Comparison of ENCODE assay signal across 16 cellular contexts in genomic region chr3:170149016-170149415, GRCh38.
"Had no signal": no experiment of that assay in that cellular context is flagged by ENCODE, and none has a peak within 500 bp of the region (broad histone marks: within the 10 kb centered on the region; RNA-seq: fewer than 3 reads in every experiment).

No MANE protein-coding gene starts in this region.

- H3K27me3 Mint-ChIP-seq: activated CD4-positive, alpha-beta memory T cell treated with anti-CD3 and anti-CD28 coated beads for 36 hours; activated naive CD8-positive, alpha-beta T cell treated with anti-CD3 and anti-CD28 coated beads, Interleukin-2, amount 10 ng/mL, durations not matched to agents 7 days and 5 days had no signal

- H3K27ac Mint-ChIP-seq: activated CD4-positive, alpha-beta memory T cell treated with anti-CD3 and anti-CD28 coated beads for 36 hours; activated naive CD4-positive, alpha-beta T cell treated with anti-CD3 and anti-CD28 coated beads for 36 hours; activated naive CD8-positive, alpha-beta T cell treated with anti-CD3 and anti-CD28 coated beads, Interleukin-2, amount 10 ng/mL, durations not matched to agents 7 days and 5 days; natural killer cell had no signal

- H3K36me3 Mint-ChIP-seq: natural killer cell had no signal

- DNase-seq: activated CD4-positive, alpha-beta memory T cell treated with anti-CD3 and anti-CD28 coated beads for 36 hours; activated CD4-positive, alpha-beta T cell treated with anti-CD3 and anti-CD28 coated beads for 48 hours; activated effector memory CD4-positive, alpha-beta T cell treated with Interleukin-2 at 50 U/mL for 16 hours; activated naive CD4-positive, alpha-beta T cell treated with anti-CD3 and anti-CD28 coated beads for 36 hours; activated naive CD8-positive, alpha-beta T cell treated with anti-CD3 and anti-CD28 coated beads, Interleukin-2, amount 10 ng/mL, durations not matched to agents 7 days and 5 days; activated T-cell treated with anti-CD3 and anti-CD28 coated beads, Interleukin-2, amount 50 U/mL, for 48 hours; amniotic stem cell; cerebellar nuclear complex; glutamatergic neuron; midbrain; natural killer cell; ovary; psoas muscle; stimulated activated CD4-positive, alpha-beta T cell treated with anti-CD3 and anti-CD28 coated beads, Interleukin-4, amount 100 ng/mL, for 24 hours; stimulated activated naive CD8-positive, alpha-beta T cell treated with anti-CD3 and anti-CD28 coated beads, Interleukin-15, Interleukin-2, amounts not matched to agents 100 U/mL and 50 U/mL, for 24 hours; upper lobe of left lung had no signal

- H3K9me3 Mint-ChIP-seq: activated CD4-positive, alpha-beta memory T cell treated with anti-CD3 and anti-CD28 coated beads for 36 hours; activated naive CD4-positive, alpha-beta T cell treated with anti-CD3 and anti-CD28 coated beads for 36 hours; activated naive CD8-positive, alpha-beta T cell treated with anti-CD3 and anti-CD28 coated beads, Interleukin-2, amount 10 ng/mL, durations not matched to agents 7 days and 5 days; natural killer cell had no signal

- ATAC-seq: natural killer cell; psoas muscle; stimulated activated naive CD8-positive, alpha-beta T cell treated with anti-CD3 and anti-CD28 coated beads, Interleukin-15, Interleukin-2, amounts not matched to agents 100 U/mL and 50 U/mL, for 24 hours had no signal

- H3K4me3 Mint-ChIP-seq: activated CD4-positive, alpha-beta memory T cell treated with anti-CD3 and anti-CD28 coated beads for 36 hours; activated naive CD4-positive, alpha-beta T cell treated with anti-CD3 and anti-CD28 coated beads for 36 hours; activated naive CD8-positive, alpha-beta T cell treated with anti-CD3 and anti-CD28 coated beads, Interleukin-2, amount 10 ng/mL, durations not matched to agents 7 days and 5 days; natural killer cell had no signal
